ENCODE assay signal across 8 cellular contexts in genomic region chr2:60555066-60555793, GRCh38. TPM values are rescaled to one million over a fixed set of nuclear protein-coding genes. Genes with fewer than 3 reads are reported as not detected.
DNase-seq lines count a peak whose midpoint lies in the region; TF ChIP-seq lines count a peak whose summit lies in the region.

No MANE protein-coding gene starts in this region.

- BruUV-seq in MCF 10A (replicated peaks; lab: Mats Ljungman, UMichigan), result no TSS peak

- POLR2A ChIA-PET in MCF 10A (lab: Yijun Ruan, JAX), result interaction anchor here (0.7 to 1.2 kb wide), 4 partner anchors 27 to 1322 kb away, joined by 4 read pairs; no protein-coding TSS in a partner anchor

- no peaks in the 10 kb centered on the region for H3K36me3 ChIP-seq in HAP-1 (replicated peaks)

- no peaks in the 10 kb centered on the region for H3K36me3 Mint-ChIP-seq in MCF 10A (ENCODE audit: insufficient read depth, unreplicated experiment)

- intact Hi-C loops in MCF 10A (cut with micrococcal nuclease), result loop anchor here (10.0 kb wide), 2 partner anchors 400 to 670 kb away; no protein-coding TSS in a partner anchor

- peaks cover 6% of the 10 kb centered on the region for H3K4me1 Mint-ChIP-seq in MCF 10A (ENCODE audit: insufficient read depth, unreplicated experiment)

- peaks cover 24% of the 10 kb centered on the region for H3K27me3 ChIP-seq in HAP-1 (ENCODE audit: low read depth)

- peak overlapping the region; percentile 88 for H3K4me3 Mint-ChIP-seq in MCF 10A (ENCODE audit: unreplicated experiment)

- CTCF ChIA-PET in MCF 10A (lab: Yijun Ruan, JAX), result interaction anchor here (0.8 to 2.6 kb wide), 8 partner anchors 11 to 1238 kb away, joined by 3 to 12 read pairs (median 5); no protein-coding TSS in a partner anchor

- no peaks in the 10 kb centered on the region for H3K9me3 ChIP-seq in HAP-1

- H3K9me3 Mint-ChIP-seq in MCF 10A (ENCODE audit: unreplicated experiment), result no peaks in the 10 kb centered on the region

- in situ Hi-C loops in HAP-1 (cut with MboI; ENCODE audit: low sequenced_read_pairs), result loop anchor here (25.0 kb wide), 1 partner anchor 1268 kb away; no protein-coding TSS in a partner anchor

- H3K4me3 ChIP-seq in HAP-1, result peak overlapping the region; percentile 63

- peak; percentile 3 for DNase-seq in NCI-H2196 (lab: John Stamatoyannopoulos, UW; ENCODE audit: unreplicated experiment)
- no peak for DNase-seq in NCI-H2196 treated with DMSO at 0.1 percent for 48 hours (lab: John Stamatoyannopoulos, UW; ENCODE audit: unreplicated experiment)
- peak; percentile 79 to 85 for DNase-seq in HAP-1 (ENCODE audit: low spot score in 2 of 2)
- peak; percentile 64 for DNase-seq in M059J (ENCODE audit: low read depth)
- peak in 4 of 5 donors; percentile 29 to 59 (median 48) for DNase-seq in T-helper 1 cell
- DNase-seq in MCF 10A (ENCODE audit: unreplicated experiment), result peak; percentile 72
- DNase-seq in kidney tubule cell (ENCODE audit: low spot score), result peak; percentile 56
- DNase-seq in stimulated activated CD4-positive, alpha-beta T cell treated with anti-CD3 and anti-CD28 coated beads, Interleukin-4, amount 100 ng/mL, for 1 hour, result peak; percentile 61

- TF ChIP-seq CTCF in MCF 10A (IDR thresholded peaks at IDR 0.05; ENCODE audit: unreplicated experiment), result peak; percentile 35

- H3K4me1 ChIP-seq in HAP-1, result peaks cover 18% of the 10 kb centered on the region

- no peak overlapping the region for H3K27ac Mint-ChIP-seq in MCF 10A (ENCODE audit: low read depth, unreplicated experiment)

- peaks cover 35% of the 10 kb centered on the region for H3K27me3 Mint-ChIP-seq in MCF 10A (ENCODE audit: insufficient read depth, unreplicated experiment)

RNA-seq across cellular contexts. Expression of gene BCL11A, which starts 1.8 kb away (rescaled TPM):
- total RNA-seq in M059J (2014; rRNA removed; shearing (Covaris generic)), result under 0.01 TPM in 1 of 2 replicates, not detected in the other
- 4.3 and 5.3 TPM in 2 replicates for total RNA-seq in MCF 10A (2022)
